Comparison of ENCODE assay signal across 9 cellular contexts in genomic region chr16:56930516-56931252, GRCh38. TPM values are rescaled to one million over a fixed set of nuclear protein-coding genes. Genes with fewer than 3 reads are reported as not detected.
DNase-seq lines count a peak whose midpoint lies in the region; TF ChIP-seq lines count a peak whose summit lies in the region.
"Had no signal": no experiment of that assay in that cellular context is flagged by ENCODE, and none has a peak within 500 bp of the region (broad histone marks: within the 10 kb centered on the region; RNA-seq: fewer than 3 reads in every experiment).

No MANE protein-coding gene starts in this region.

- no peaks in the 10 kb centered on the region for H3K9me3 Mint-ChIP-seq in CD4-positive, alpha-beta memory T cell
- peaks cover 3% of the 10 kb centered on the region for H3K9me3 Mint-ChIP-seq in nephron progenitor cell

- H3K9me3 ChIP-seq in CD4-positive, alpha-beta memory T cell (ENCODE audit: control insufficient read depth in 1 of 2, low read length in 2 of 2), result no peaks in the 10 kb centered on the region

- no peak overlapping the region for H3K4me3 ChIP-seq in CD4-positive, alpha-beta memory T cell (ENCODE audit: low read length in 2 of 2)

- H3K36me3 ChIP-seq in CD4-positive, alpha-beta memory T cell (ENCODE audit: insufficient read depth, low read length), result peaks cover under 1% of the 10 kb centered on the region

- H3K27me3 ChIP-seq in CD4-positive, alpha-beta memory T cell (ENCODE audit: insufficient read depth, low read length), result no peaks in the 10 kb centered on the region

- no peak overlapping the region for H3K27ac ChIP-seq in CD4-positive, alpha-beta memory T cell (ENCODE audit: low read depth, low read length)
- peak overlapping the region; percentile 97 for H3K27ac ChIP-seq in angular gyrus (ENCODE audit: low read depth, low read length)

- DNase-seq in CD4-positive, alpha-beta memory T cell, result no peak
- DNase-seq in NAMALWA (ENCODE audit: low spot score) (peak; percentile 80), nephron progenitor cell (no peak), COR-L47 (lab: John Stamatoyannopoulos, UW) (no peak), AG08396 (ENCODE audit: low spot score) (no peak), NOMO-1 (lab: John Stamatoyannopoulos, UW; ENCODE audit: unreplicated experiment in 2 of 2) (no peak)
- DNase-seq in stimulated activated CD4-positive, alpha-beta T cell treated with anti-CD3 and anti-CD28 coated beads, Interleukin-4, amount 100 ng/mL, for 4 hours, result no peak

- CTCF ChIA-PET in CD4-positive, alpha-beta memory T cell (lab: Charles Lee; ENCODE audit: partially characterized antibody), result interaction anchor here (0.7 to 1.1 kb wide), 3 partner anchors 10 to 84 kb away, joined by 3 to 5 read pairs (median 3); no protein-coding TSS in a partner anchor

- peaks cover 8 to 36% of the 10 kb centered on the region in 2 donors for H3K36me3 Mint-ChIP-seq in CD4-positive, alpha-beta memory T cell
- H3K36me3 Mint-ChIP-seq in nephron progenitor cell (ENCODE audit: low read depth), result peaks cover 9% of the 10 kb centered on the region

- no peak for TF ChIP-seq CTCF in nephron progenitor cell (IDR thresholded peaks at IDR 0.05)

- peaks cover 17 to 41% (median 26%) of the 10 kb centered on the region in 4 donors for H3K4me1 Mint-ChIP-seq in CD4-positive, alpha-beta memory T cell
- H3K4me1 Mint-ChIP-seq in nephron progenitor cell, result peaks cover 45% of the 10 kb centered on the region

- intact Hi-C loops in CD4-positive, alpha-beta memory T cell (cut with micrococcal nuclease), result loop anchor here (10.0 kb wide), 1 partner anchor 206 kb away; no protein-coding TSS in a partner anchor

- peak overlapping the region in 6 of 8 donors; percentile 29 to 99 (median 96) for H3K4me3 Mint-ChIP-seq in CD4-positive, alpha-beta memory T cell
- peak overlapping the region; percentile 78 for H3K4me3 Mint-ChIP-seq in nephron progenitor cell

- no peaks in the 10 kb centered on the region for H3K27me3 Mint-ChIP-seq in CD4-positive, alpha-beta memory T cell
- peaks cover 29% of the 10 kb centered on the region for H3K27me3 Mint-ChIP-seq in nephron progenitor cell (ENCODE audit: low read depth, poor library complexity)

- POLR2A ChIA-PET in CD4-positive, alpha-beta memory T cell (lab: Charles Lee; ENCODE audit: partially characterized antibody), result interaction anchor here (0.6 to 4.7 kb wide), 13 partner anchors 8 to 434 kb away, joined by 4 to 51 read pairs (median 9); partner anchors contain the start of gene CPNE2

- peak overlapping the region; percentile 93 to 99 (median 96) for H3K27ac Mint-ChIP-seq in CD4-positive, alpha-beta memory T cell
- H3K27ac Mint-ChIP-seq in nephron progenitor cell, result peak overlapping the region; percentile 99

- H3K4me1 ChIP-seq in CD4-positive, alpha-beta memory T cell (ENCODE audit: insufficient read depth, low read length), result peaks cover 35% of the 10 kb centered on the region

RNA-seq across cellular contexts. Expression of gene HERPUD1, which starts 1.3 kb away (rescaled TPM):
- total RNA-seq in CD4-positive, alpha-beta memory T cell, result 100 to 1,000 TPM; 130 to 136 TPM
- polyA plus RNA-seq in CD4-positive, alpha-beta memory T cell, result 100 to 1,000 TPM; 110 to 201 TPM

RNA-seq across cellular contexts. Expression of gene CETP, which starts 31.1 kb away (rescaled TPM):
- total RNA-seq in CD4-positive, alpha-beta memory T cell, result not detected
- polyA plus RNA-seq in CD4-positive, alpha-beta memory T cell, result under 1 TPM in 1 of 2 donors, not detected in 1; 0.14 TPM
- total RNA-seq: SK-MEL-5 had no signal

RNA-seq across cellular contexts. Expression of gene NLRC5, which starts 58.7 kb away (rescaled TPM):
- 100 to 1,000 TPM; 416 to 457 TPM for total RNA-seq in CD4-positive, alpha-beta memory T cell
- polyA plus RNA-seq in CD4-positive, alpha-beta memory T cell, result 100 to 1,000 TPM in 1 of 2 donors, 10 to 100 TPM in 1; 41.6 to 151 TPM
